In the genomic region with DNA sequence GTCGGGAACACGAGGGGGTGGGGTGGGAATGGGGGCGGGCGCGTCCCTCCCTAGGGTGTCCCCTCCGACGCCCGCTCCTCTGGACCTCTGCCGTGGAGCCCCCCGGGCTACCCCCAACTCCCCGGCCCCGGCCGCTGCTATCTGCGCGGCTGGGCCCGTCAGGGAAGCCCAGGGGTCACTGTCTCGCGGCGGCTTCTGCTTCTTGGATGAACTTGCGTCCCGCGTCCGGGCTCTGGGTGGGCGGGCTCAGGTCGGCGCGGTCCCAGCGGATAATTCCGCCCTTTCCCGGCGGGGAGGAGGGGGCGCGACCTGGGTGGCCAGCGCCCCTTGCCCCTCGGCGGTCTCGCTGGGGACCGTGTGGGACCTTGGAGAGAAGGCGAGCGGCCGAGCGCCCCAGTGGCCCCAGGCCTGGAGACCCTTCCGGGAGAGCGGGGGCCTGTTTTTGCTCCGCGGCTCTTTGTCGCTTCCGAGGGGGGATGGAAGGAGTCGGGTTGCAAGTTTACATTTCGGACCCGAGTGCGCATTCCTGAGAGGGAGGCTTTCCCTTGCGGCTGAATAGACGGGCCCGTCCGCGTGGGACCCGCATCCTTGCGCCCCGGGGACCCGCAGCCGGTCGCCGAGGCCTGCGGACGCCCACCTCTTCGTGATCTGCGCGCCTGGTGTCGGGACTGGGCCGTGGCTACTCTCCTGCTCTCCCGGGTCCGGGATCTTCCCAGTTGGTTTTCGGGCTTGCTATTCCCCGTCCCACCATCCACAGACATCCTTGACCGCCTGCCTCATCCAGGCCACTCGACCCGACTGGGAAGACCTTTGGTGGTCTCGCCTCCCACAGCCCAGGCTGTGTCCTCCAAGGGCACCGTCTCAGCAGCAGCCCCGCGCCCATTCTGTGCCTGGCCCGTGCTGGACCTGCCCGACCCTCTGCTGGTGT, we compare ENCODE assay signal across 9 cellular contexts. TPM values are rescaled to one million over a fixed set of nuclear protein-coding genes. Genes with fewer than 3 reads are reported as not detected.
DNase-seq lines count a peak whose midpoint lies in the region; ATAC-seq and TF ChIP-seq lines count a peak whose summit lies in the region.
"Had no signal": no experiment of that assay in that cellular context is flagged by ENCODE, and none has a peak within 500 bp of the region (broad histone marks: within the 10 kb centered on the region; RNA-seq: fewer than 3 reads in every experiment).

No MANE protein-coding gene starts in this region.

- TF ChIP-seq CTCF in ascending aorta (IDR thresholded peaks at IDR 0.05), result no peak

- no peaks in the 10 kb centered on the region for H3K9me3 ChIP-seq in ascending aorta
- no peaks in the 10 kb centered on the region for H3K9me3 ChIP-seq in iPS-18a (ENCODE audit: control insufficient read depth, low read depth, low read length)
- no peaks in the 10 kb centered on the region for H3K9me3 ChIP-seq in skeletal muscle tissue (ENCODE audit: control insufficient read depth in 3 of 3, low read length in 3 of 3)
- H3K9me3 ChIP-seq: neutrophil had no signal

- ATAC-seq in GM18868 (IDR thresholded peaks at IDR 0.05; ENCODE audit: unreplicated experiment), result no peak

- peak overlapping the region; percentile 52 for H3K9ac ChIP-seq in iPS-18a (ENCODE audit: low read length)
- H3K9ac ChIP-seq in skeletal muscle tissue (ENCODE audit: low read depth in 1 of 3, low read length in 3 of 3), result peak overlapping the region; percentile 43 to 68 (median 53)

- intact Hi-C loops in ascending aorta (cut with DNase I), result loop anchor here (2.0 to 10.0 kb wide), 4 partner anchors 17 to 489 kb away; no protein-coding TSS in a partner anchor

- peak; percentile 20 for DNase-seq in HCEC 1CT
- DNase-seq in ascending aorta (ENCODE audit: low spot score in 2 of 2), result no peak
- DNase-seq in NCI-H128 (lab: John Stamatoyannopoulos, UW; ENCODE audit: unreplicated experiment), result no peak
- DNase-seq in superior temporal gyrus (ENCODE audit: extremely low spot score), result no peak
- DNase-seq in kidney glomerular epithelial cell (lab: John Stamatoyannopoulos, UW), result no peak

- peak overlapping the region; percentile 94 to 99 for H3K4me3 ChIP-seq in ascending aorta
- peak overlapping the region; percentile 69 for H3K4me3 ChIP-seq in iPS-18a (ENCODE audit: low read length)
- H3K4me3 ChIP-seq in skeletal muscle tissue (ENCODE audit: low read length in 3 of 3), result peak overlapping the region; percentile 49 to 62 (median 56)

- H3K27me3 ChIP-seq in ascending aorta (no peaks in the 10 kb centered on the region), iPS-18a (ENCODE audit: control insufficient read depth, insufficient read depth, low read length) (no peaks in the 10 kb centered on the region), skeletal muscle tissue (ENCODE audit: control insufficient read depth in 3 of 3, insufficient read depth in 3 of 3, low read length in 3 of 3) (peaks cover 4 to 17% (median 11%) of the 10 kb centered on the region in 3 donors)

- H3K36me3 ChIP-seq in ascending aorta (no peaks in the 10 kb centered on the region), iPS-18a (ENCODE audit: control insufficient read depth, low read depth, low read length) (peaks cover 5% of the 10 kb centered on the region), skeletal muscle tissue (ENCODE audit: control insufficient read depth in 3 of 3, insufficient read depth in 3 of 3, low read length in 3 of 3) (peaks cover 0 to 2% (median 0%) of the 10 kb centered on the region in 3 donors)
- H3K36me3 ChIP-seq: neutrophil had no signal

- H3K4me1 ChIP-seq in ascending aorta, result peaks cover 0 to 5% of the 10 kb centered on the region in 2 donors
- H3K4me1 ChIP-seq in iPS-18a (ENCODE audit: control insufficient read depth, low read depth, low read length), result peaks cover 12% of the 10 kb centered on the region
- H3K4me1 ChIP-seq in skeletal muscle tissue (ENCODE audit: control insufficient read depth in 3 of 3, insufficient read depth in 3 of 3, low read length in 3 of 3), result peaks cover 4 to 8% (median 7%) of the 10 kb centered on the region in 3 donors

- H3K27ac ChIP-seq in ascending aorta (peak overlapping the region; percentile 82 to 87), iPS-18a (ENCODE audit: low read length) (no peak overlapping the region), skeletal muscle tissue (ENCODE audit: low read depth, low read length) (peak overlapping the region; percentile 54)
- H3K27ac ChIP-seq: neutrophil had no signal

RNA-seq across cellular contexts. Expression of a gene that starts 0.8 kb away (rescaled TPM):
- total RNA-seq in ascending aorta (25.8 TPM), skeletal muscle tissue (52.7 TPM)
